In the genomic region with DNA sequence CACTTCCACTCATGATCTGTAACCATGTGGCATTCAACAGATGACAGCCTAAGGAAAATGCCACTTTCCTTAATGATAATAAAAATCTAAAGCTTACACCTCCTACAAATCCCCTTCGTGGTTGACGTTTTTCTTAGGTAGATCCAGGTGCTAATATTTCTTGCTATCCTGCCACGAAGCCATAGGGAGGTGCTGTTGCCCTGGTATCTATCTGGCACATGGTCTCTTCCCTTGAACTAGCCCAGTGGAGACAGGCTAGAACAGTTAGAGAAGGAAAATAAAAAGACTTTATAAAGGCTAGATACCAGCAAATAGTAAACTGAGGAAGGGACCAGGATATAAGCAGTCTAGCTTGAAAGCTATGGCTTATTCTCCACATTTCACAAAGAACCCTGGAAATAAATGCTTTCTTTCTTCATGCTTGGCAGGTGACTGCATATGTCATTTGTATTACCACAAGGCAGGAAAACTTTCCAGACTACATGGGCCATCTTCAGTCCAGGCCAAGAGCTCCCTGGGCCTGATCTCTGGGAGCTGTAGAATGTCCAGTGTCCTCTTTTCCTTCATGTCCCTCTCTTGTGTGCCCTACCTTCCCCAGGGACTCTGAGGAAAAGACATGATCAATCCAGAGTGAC, we compare ENCODE assay signal across 8 cellular contexts. TPM values are rescaled to one million over a fixed set of nuclear protein-coding genes. Genes with fewer than 3 reads are reported as not detected.
A peak's percentile ranks its signal among the peaks of the same experiment; 100 is the strongest.
DNase-seq lines count a peak whose midpoint lies in the region; ATAC-seq and TF ChIP-seq lines count a peak whose summit lies in the region.

No MANE protein-coding gene starts in this region.

- H3K4ac ChIP-seq in H9 (ENCODE audit: low read depth, low read length), result no peak overlapping the region

- H3K4me3 ChIP-seq in epithelial cell of esophagus (ENCODE audit: low read length) (no peak overlapping the region), psoas muscle (no peak overlapping the region)

- DNase-seq in DMS114 treated with DMSO at 0.1 percent for 48 hours (lab: John Stamatoyannopoulos, UW; ENCODE audit: unreplicated experiment), result peak; percentile 7
- DNase-seq in H9, result peak; percentile 71
- peak; percentile 42 for DNase-seq in NCI-H460 (ENCODE audit: extremely low read depth, low read depth)
- DNase-seq in epithelial cell of esophagus (ENCODE audit: low read depth), result peak; percentile 46
- DNase-seq in psoas muscle, result no peak

- H3K27ac Mint-ChIP-seq in H9, result no peak overlapping the region

- H3K9ac ChIP-seq in H9 (ENCODE audit: extremely low read depth, insufficient read length, low read length), result no peak overlapping the region

- peak; percentile 81 for TF ChIP-seq CTCF in H9 (conservative IDR thresholded peaks at IDR 0.05)
- TF ChIP-seq CTCF in epithelial cell of esophagus (IDR thresholded peaks at IDR 0.05; ENCODE audit: insufficient read depth, low read depth, low read length, missing control alignments), result peak; percentile 52
- peak; percentile 70 for TF ChIP-seq CTCF in psoas muscle (IDR thresholded peaks at IDR 0.05)

- H3K9me3 Mint-ChIP-seq in H9, result no peaks in the 10 kb centered on the region

- H3K4me1 Mint-ChIP-seq in H9, result no peaks in the 10 kb centered on the region

- no peak overlapping the region for H4K91ac ChIP-seq in H9 (ENCODE audit: insufficient read length, low read depth, low read length)

- H3K4me2 ChIP-seq in H9 (ENCODE audit: insufficient read depth, insufficient read length, low read length), result no peak overlapping the region

- no peak overlapping the region for H2BK120ac ChIP-seq in H9 (ENCODE audit: low read depth, low read length, poor library complexity, severe bottlenecking)

- H3K36me3 ChIP-seq in psoas muscle (ENCODE audit: insufficient read depth in 1 of 2, low read depth in 1 of 2), result no peaks in the 10 kb centered on the region

- H2BK12ac ChIP-seq in H9 (ENCODE audit: insufficient read length, low read depth, low read length), result no peak overlapping the region

- no peak overlapping the region for H3K18ac ChIP-seq in H9 (ENCODE audit: insufficient read length, low read depth, low read length)

- H3K14ac ChIP-seq in H9 (ENCODE audit: insufficient read depth, low read length), result no peak overlapping the region

- H3K9me3 ChIP-seq in H9 (ENCODE audit: control insufficient read depth, low read depth, low read length) (no peaks in the 10 kb centered on the region), psoas muscle (no peaks in the 10 kb centered on the region)

- H3K27ac ChIP-seq in H9 (ENCODE audit: insufficient read length, low read depth, low read length), result no peak overlapping the region
- peak overlapping the region; percentile 72 for H3K27ac ChIP-seq in psoas muscle

- H2BK5ac ChIP-seq in H9 (ENCODE audit: insufficient read length, low read length), result no peak overlapping the region

- H2BK20ac ChIP-seq in H9 (ENCODE audit: low read depth, low read length, poor library complexity, severe bottlenecking), result no peak overlapping the region

- no peak overlapping the region for H4K5ac ChIP-seq in H9 (ENCODE audit: insufficient read length, low read depth, low read length)

- H3K56ac ChIP-seq in H9 (ENCODE audit: insufficient read length, low read depth, low read length), result no peak overlapping the region

- no CpG with 5 or more reads among the region's 3 CpGs for WGBS in H9 (ENCODE audit: extremely low coverage, insufficient read length, low lambda C conversion rate)
- WGBS in psoas muscle, 3 donors, result 4 to 6% (median 5%) methylated on average over 3 of the region's 3 CpGs

- no peaks in the 10 kb centered on the region for H3K23me2 ChIP-seq in H9 (ENCODE audit: insufficient read length, low read depth, low read length, poor library complexity, severe bottlenecking)

- no peaks in the 10 kb centered on the region for H3K27me3 ChIP-seq in H9 (ENCODE audit: insufficient read depth, low read length)
- H3K27me3 ChIP-seq in psoas muscle (ENCODE audit: insufficient read depth in 3 of 3, low read length in 2 of 3), result no peaks in the 10 kb centered on the region

- H4K8ac ChIP-seq in H9 (replicated peaks; ENCODE audit: insufficient read length, low read depth, low read length), result no peak overlapping the region

- no peak overlapping the region for H2AK5ac ChIP-seq in H9 (ENCODE audit: insufficient read length, low read length)

- no peak overlapping the region for H2BK15ac ChIP-seq in H9 (ENCODE audit: low read depth, low read length)

- H2AFZ ChIP-seq in H9 (ENCODE audit: low read length), result no peak overlapping the region

- H3K79me1 ChIP-seq in H9 (ENCODE audit: insufficient read depth, low read depth, low read length, poor library complexity, severe bottlenecking), result no peaks in the 10 kb centered on the region

- no peak overlapping the region for H3K23ac ChIP-seq in H9 (ENCODE audit: insufficient read length, low read depth, low read length)

- peak; percentile 91 to 98 (median 96) for ATAC-seq in psoas muscle
- no peak for ATAC-seq in activated CD4-positive, CD25-positive, alpha-beta regulatory T cell treated with anti-CD3 and anti-CD28 coated beads, Interleukin-2, amount 50 U/mL, for 24 hours
- no peak for ATAC-seq in GM21717 (IDR thresholded peaks at IDR 0.05; ENCODE audit: unreplicated experiment)
- ATAC-seq in HG03025 (IDR thresholded peaks at IDR 0.05; ENCODE audit: low FRiP score, unreplicated experiment), result no peak

- H3K79me2 ChIP-seq in H9 (ENCODE audit: insufficient read depth, low read length), result no peaks in the 10 kb centered on the region

- no peak overlapping the region for H3K4me3 Mint-ChIP-seq in H9

- H3K36me3 Mint-ChIP-seq in H9 (ENCODE audit: insufficient read depth in 1 of 3, low read depth in 3 of 3), result no peaks in the 10 kb centered on the region

- intact Hi-C loops in psoas muscle (cut with DNase I), result loop anchor here in 1 of 2 donors (5.0 to 10.0 kb wide), 3 partner anchors 77 to 204 kb away; partner anchors contain the start of gene CHPT1

- no peak overlapping the region for H3T11ph ChIP-seq in H9 (ENCODE audit: low read length)

- no peaks in the 10 kb centered on the region for H3K4me1 ChIP-seq in H9 (ENCODE audit: insufficient read depth, low read length)
- H3K4me1 ChIP-seq in psoas muscle, result peaks cover 11% of the 10 kb centered on the region

- no peaks in the 10 kb centered on the region for H3K27me3 Mint-ChIP-seq in H9 (ENCODE audit: low read depth)

- no peaks in the 10 kb centered on the region for H4K20me1 ChIP-seq in H9 (ENCODE audit: control insufficient read depth, insufficient read depth, insufficient read length)

RNA-seq across cellular contexts. Expression of gene SPIC, which starts 15.3 kb away (rescaled TPM):
- total RNA-seq in H9 (2021) (not detected in 2 replicates), psoas muscle (under 1 TPM in 1 of 4 donors, not detected in 3; 0.32 TPM)
- total RNA-seq in NCI-H460 (2014; rRNA removed; shearing (Covaris generic)), result not detected in 2 replicates
- polyA plus RNA-seq in NCI-H460 (2014; cell fraction: nucleus; rRNA removed), result not detected in 2 replicates
- polyA plus RNA-seq in psoas muscle, result not detected

Comparison
In these comparisons a context has a peak if more than half of its experiments do, and no peak if none do; other contexts are left out.
1. DNase-seq: peak in DMS114 treated with DMSO at 0.1 percent for 48 hours (single experiment), H9 (single experiment), NCI-H460 (single experiment) and epithelial cell of esophagus (single experiment); none in psoas muscle (0 of 2).
2. ATAC-seq: peak in psoas muscle (4 of 4); none in activated CD4-positive, CD25-positive, alpha-beta regulatory T cell treated with anti-CD3 and anti-CD28 coated beads, Interleukin-2, amount 50 U/mL, for 24 hours (0 of 2), GM21717 (single experiment) and HG03025 (single experiment).
3. Peak in every context shown above with its lines, with median percentiles within 50 percentile points of each other: CTCF ChIP-seq.